Comparison of ENCODE assay signal across 1 cellular context in genomic region chr17:50262001-50262794, GRCh38.
TF ChIP-seq lines count a peak whose summit lies in the region.

No MANE protein-coding gene starts in this region.

TF ChIP-seq in IMR-90, 13 proteins besides CTCF, POLR2A, EP300 and RAD21:
- TF ChIP-seq ELK1 (IDR thresholded peaks at IDR 0.05; ENCODE audit: borderline replicate concordance, low read depth, low read length) (no peak), MXI1 (IDR thresholded peaks at IDR 0.05; ENCODE audit: borderline replicate concordance, low read depth, low read length) (no peak), RFX5 (IDR thresholded peaks at IDR 0.05; ENCODE audit: low read depth, low read length) (no peak), CEBPB (IDR thresholded peaks at IDR 0.05; ENCODE audit: low read depth, low read length) (no peak), SMC3 (IDR thresholded peaks at IDR 0.05; ENCODE audit: low read depth, low read length) (no peak)
TF ChIP-seq in IMR-90: peak in this region for 0.
